In the genomic region with DNA sequence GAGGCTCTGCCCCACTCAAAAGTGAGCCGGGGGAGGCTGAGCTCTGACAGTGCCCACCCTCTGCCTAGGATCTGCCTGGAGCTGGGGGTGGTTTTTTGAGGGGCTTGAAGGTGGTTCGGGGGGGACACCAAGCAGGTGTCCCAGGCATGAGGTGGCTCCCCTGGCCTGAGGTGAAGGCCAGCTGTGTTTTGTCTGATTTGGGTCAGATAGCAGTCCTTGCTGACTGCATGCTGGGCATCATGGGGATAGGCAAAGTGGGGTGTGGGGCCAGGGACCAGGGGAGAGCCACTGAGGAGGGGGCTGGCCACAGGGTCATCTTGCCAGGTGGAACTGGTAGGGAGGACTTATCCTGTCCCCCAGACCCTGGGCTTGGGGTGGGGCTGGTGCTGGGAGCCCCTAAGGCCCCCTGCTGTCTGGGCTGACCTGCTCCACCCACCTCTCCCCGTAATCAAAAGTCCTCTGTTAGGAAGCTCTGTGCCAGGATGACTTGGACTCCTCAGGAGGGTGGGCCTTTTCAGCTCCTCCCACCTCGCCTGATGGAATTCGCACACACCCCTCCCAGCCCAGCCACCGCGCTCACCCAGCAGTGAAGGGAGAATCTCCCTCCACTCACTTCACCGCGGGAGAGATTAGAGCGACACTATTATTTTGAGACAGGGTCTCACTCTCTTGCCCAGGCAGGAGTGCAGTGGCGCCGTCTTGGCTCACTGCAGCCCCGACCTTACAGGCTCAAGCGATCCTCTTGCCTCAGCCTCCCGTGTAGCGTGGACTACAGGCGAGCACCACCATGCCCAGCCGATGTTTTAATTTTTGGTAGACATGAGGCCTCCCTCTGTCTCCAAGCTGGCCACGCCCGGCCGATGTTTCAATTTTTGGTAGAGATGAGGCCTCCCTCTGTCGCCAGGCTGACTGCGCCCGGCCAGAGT, we compare ENCODE assay signal across 12 cellular contexts. TPM values are rescaled to one million over a fixed set of nuclear protein-coding genes. Genes with fewer than 3 reads are reported as not detected.
A peak's percentile ranks its signal among the peaks of the same experiment; 100 is the strongest.
DNase-seq lines count a peak whose midpoint lies in the region; ATAC-seq and TF ChIP-seq lines count a peak whose summit lies in the region.
"Had no signal": no experiment of that assay in that cellular context is flagged by ENCODE, and none has a peak within 500 bp of the region (broad histone marks: within the 10 kb centered on the region; RNA-seq: fewer than 3 reads in every experiment).

No MANE protein-coding gene starts in this region.

- no peak overlapping the region for H3K4me3 ChIP-seq in CD8-positive, alpha-beta memory T cell (ENCODE audit: low read length)
- H3K4me3 ChIP-seq in HUES64 (ENCODE audit: low read length), result peak overlapping the region; percentile 62
- H3K4me3 ChIP-seq in esophagus squamous epithelium, result peak overlapping the region in 1 of 4 donors; percentile 57

- peaks cover 0 to 2% (median 0%) of the 10 kb centered on the region in 5 donors for H3K9me3 Mint-ChIP-seq in CD8-positive, alpha-beta memory T cell
- H3K9me3 Mint-ChIP-seq in chondrocyte (ENCODE audit: low read depth) (no peaks in the 10 kb centered on the region), mesothelial cell of epicardium (no peaks in the 10 kb centered on the region)
- H3K9me3 Mint-ChIP-seq: activated T-cell treated with anti-CD3 and anti-CD28 coated beads, Interleukin-2, amount 50 U/mL, for 4 hours had no signal

- peaks cover 22% of the 10 kb centered on the region for H3K27me3 ChIP-seq in CD8-positive, alpha-beta memory T cell (ENCODE audit: insufficient read depth, low read length, poor library complexity, severe bottlenecking)
- peaks cover 13% of the 10 kb centered on the region for H3K27me3 ChIP-seq in HUES64 (ENCODE audit: insufficient read depth, low read length)
- peaks cover 10 to 64% (median 26%) of the 10 kb centered on the region in 4 donors for H3K27me3 ChIP-seq in esophagus squamous epithelium

- H3K27me3 Mint-ChIP-seq in CD8-positive, alpha-beta memory T cell, result peaks cover 16 to 29% of the 10 kb centered on the region in 2 donors
- H3K27me3 Mint-ChIP-seq in chondrocyte (ENCODE audit: low read depth) (no peaks in the 10 kb centered on the region), mesothelial cell of epicardium (ENCODE audit: low read depth) (no peaks in the 10 kb centered on the region)

- peaks cover 10% of the 10 kb centered on the region for H3K4me1 ChIP-seq in CD8-positive, alpha-beta memory T cell (ENCODE audit: insufficient read depth, low read length)
- H3K4me1 ChIP-seq in HUES64 (ENCODE audit: insufficient read depth, low read length) (peaks cover 11% of the 10 kb centered on the region), esophagus squamous epithelium (peaks cover 36 to 59% (median 47%) of the 10 kb centered on the region in 3 donors)

- peaks cover 9 to 22% (median 10%) of the 10 kb centered on the region in 3 donors for H3K4me1 Mint-ChIP-seq in CD8-positive, alpha-beta memory T cell
- H3K4me1 Mint-ChIP-seq in chondrocyte (ENCODE audit: low read depth), result peaks cover 39% of the 10 kb centered on the region
- H3K4me1 Mint-ChIP-seq in mesothelial cell of epicardium, result peaks cover 34% of the 10 kb centered on the region

- peaks cover 0 to 28% (median 0%) of the 10 kb centered on the region in 3 donors for H3K36me3 Mint-ChIP-seq in CD8-positive, alpha-beta memory T cell
- H3K36me3 Mint-ChIP-seq in chondrocyte (ENCODE audit: low read depth) (peaks cover 7% of the 10 kb centered on the region), mesothelial cell of epicardium (peaks cover 5% of the 10 kb centered on the region)

- DNase-seq in CD8-positive, alpha-beta memory T cell, result no peak
- no peak for DNase-seq in chondrocyte (ENCODE audit: low spot score)
- peak in 1 of 2 experiments; percentile 68 for DNase-seq in mesothelial cell of epicardium (ENCODE audit: low spot score in 2 of 2, unreplicated experiment in 2 of 2)
- DNase-seq in hippocampal formation (lab: John Stamatoyannopoulos, UW), result no peak
- DNase-seq in NCI-H2081 (lab: John Stamatoyannopoulos, UW), result no peak
- DNase-seq in esophagus squamous epithelium (lab: John Stamatoyannopoulos, UW), result no peak
- DNase-seq: activated T-cell treated with anti-CD3 and anti-CD28 coated beads, Interleukin-2, amount 50 U/mL, for 4 hours; occipital lobe; Peyer's patch had no signal

- CTCF ChIA-PET in CD8-positive, alpha-beta memory T cell (lab: Charles Lee), result interaction anchor here (1.4 kb wide), 2 partner anchors 22 to 76 kb away, joined by 3 read pairs; no protein-coding TSS in a partner anchor

- intact Hi-C loops in esophagus squamous epithelium (cut with DNase I), result no loop called here

- peaks cover 10% of the 10 kb centered on the region for H3K36me3 ChIP-seq in CD8-positive, alpha-beta memory T cell (ENCODE audit: insufficient read depth, low read length)
- peaks cover 18% of the 10 kb centered on the region for H3K36me3 ChIP-seq in HUES64 (ENCODE audit: insufficient read depth, low read length)
- peaks cover 26 to 39% (median 32%) of the 10 kb centered on the region in 3 donors for H3K36me3 ChIP-seq in esophagus squamous epithelium

- no peaks in the 10 kb centered on the region for H3K9me3 ChIP-seq in CD8-positive, alpha-beta memory T cell (ENCODE audit: low read length)
- no peaks in the 10 kb centered on the region for H3K9me3 ChIP-seq in HUES64 (ENCODE audit: insufficient read depth, low read depth, low read length)
- no peaks in the 10 kb centered on the region for H3K9me3 ChIP-seq in esophagus squamous epithelium
- H3K9me3 ChIP-seq: Peyer's patch had no signal

- H3K4me3 Mint-ChIP-seq in CD8-positive, alpha-beta memory T cell, result peak overlapping the region; percentile 23 to 74 (median 34)
- peak overlapping the region; percentile 28 for H3K4me3 Mint-ChIP-seq in chondrocyte (ENCODE audit: unreplicated experiment)
- H3K4me3 Mint-ChIP-seq in mesothelial cell of epicardium, result peak overlapping the region; percentile 74
- H3K4me3 Mint-ChIP-seq: activated T-cell treated with anti-CD3 and anti-CD28 coated beads, Interleukin-2, amount 50 U/mL, for 4 hours had no signal

- TF ChIP-seq CTCF in chondrocyte (IDR thresholded peaks at IDR 0.05), result no peak
- TF ChIP-seq CTCF in mesothelial cell of epicardium (IDR thresholded peaks at IDR 0.05; ENCODE audit: unreplicated experiment), result no peak
- TF ChIP-seq CTCF in esophagus squamous epithelium (IDR thresholded peaks at IDR 0.05), result no peak

- POLR2A ChIA-PET in CD8-positive, alpha-beta memory T cell (lab: Charles Lee), result interaction anchor here (0.6 to 1.4 kb wide), 3 partner anchors 10 to 107 kb away, joined by 3 to 4 read pairs (median 3); a partner anchor contains a TSS

- H3K27ac ChIP-seq in CD8-positive, alpha-beta memory T cell (ENCODE audit: low read depth, low read length), result no peak overlapping the region
- H3K27ac ChIP-seq in HUES64 (ENCODE audit: low read depth, low read length) (peak overlapping the region; percentile 71; the same call in 1 of the 2 replicates), esophagus squamous epithelium (no peak overlapping the region)
- H3K27ac ChIP-seq: Peyer's patch had no signal

- ATAC-seq in GM21367 (IDR thresholded peaks at IDR 0.05; ENCODE audit: unreplicated experiment), result no peak

- H3K27ac Mint-ChIP-seq in CD8-positive, alpha-beta memory T cell, result peak overlapping the region in 3 of 8 donors; percentile 5 to 43 (median 16)
- H3K27ac Mint-ChIP-seq in chondrocyte (ENCODE audit: unreplicated experiment) (peak overlapping the region; percentile 63), mesothelial cell of epicardium (peak overlapping the region; percentile 93)

- TF ChIP-seq POLR2A in esophagus squamous epithelium (IDR thresholded peaks at IDR 0.05), result no peak

- peak overlapping the region; percentile 55; the same call in 1 of the 2 replicates for H3K9ac ChIP-seq in HUES64 (ENCODE audit: low read depth, low read length)

- WGBS in HUES64, result 10% methylated on average over 24 of the region's 24 CpGs
- 28 to 37% methylated on average over 11 to 14 of the region's 24 CpGs for WGBS in esophagus squamous epithelium, 2 donors

RNA-seq across cellular contexts. Expression of a gene that starts 1.5 kb away (rescaled TPM):
- not detected for total RNA-seq in CD8-positive, alpha-beta memory T cell
- not detected for polyA plus RNA-seq in CD8-positive, alpha-beta memory T cell
- polyA plus RNA-seq in HUES64 (2013, experiment 1 of 2), result 37.3 TPM
- 34.6 TPM for polyA plus RNA-seq in HUES64 (2013, experiment 2 of 2)
- total RNA-seq in chondrocyte, result 8.6 to 11.3 TPM (median 8.9 TPM) in 3 replicates
- total RNA-seq in mesothelial cell of epicardium, result 573 to 576 TPM (median 576 TPM) in 3 replicates
- total RNA-seq in esophagus squamous epithelium, result 1 to 10 TPM in 2 of 4 donors, not detected in 2; 2.2 to 2.3 TPM
- total RNA-seq: H4 had no signal

RNA-seq across cellular contexts. Expression of a gene that starts 10.7 kb away (rescaled TPM):
- 10 to 100 TPM; 45.7 to 47.9 TPM for total RNA-seq in CD8-positive, alpha-beta memory T cell
- 64.2 TPM for polyA plus RNA-seq in CD8-positive, alpha-beta memory T cell
- polyA plus RNA-seq in HUES64 (2013, experiment 1 of 2), result 12.8 TPM
- polyA plus RNA-seq in HUES64 (2013, experiment 2 of 2), result 15.0 TPM
- 31.5 to 32.2 TPM (median 31.8 TPM) in 3 replicates for total RNA-seq in chondrocyte
- 56.2 to 58.4 TPM (median 56.5 TPM) in 3 replicates for total RNA-seq in mesothelial cell of epicardium
- total RNA-seq in esophagus squamous epithelium, result 10 to 100 TPM; 19.1 to 41.4 (median 27.3) TPM

RNA-seq across cellular contexts. Expression of a gene that starts 19.1 kb away (rescaled TPM):
- total RNA-seq in CD8-positive, alpha-beta memory T cell, result 10 to 100 TPM; 14.8 TPM
- 10.7 TPM for polyA plus RNA-seq in CD8-positive, alpha-beta memory T cell
- polyA plus RNA-seq in HUES64 (2013, experiment 1 of 2), result 12.9 TPM
- polyA plus RNA-seq in HUES64 (2013, experiment 2 of 2), result 15.5 TPM
- 9.5 to 10.4 TPM (median 10.3 TPM) in 3 replicates for total RNA-seq in chondrocyte
- total RNA-seq in mesothelial cell of epicardium, result 18.4 to 20.8 TPM (median 20.4 TPM) in 3 replicates
- total RNA-seq in esophagus squamous epithelium, result 10 to 100 TPM in 1 of 4 donors, 1 to 10 TPM in 3; 5.7 to 10.1 (median 9.8) TPM

RNA-seq across cellular contexts. Expression of a gene that starts 46.3 kb away (rescaled TPM):
- total RNA-seq in CD8-positive, alpha-beta memory T cell, result 1 to 10 TPM; 4.6 to 6.2 TPM
- polyA plus RNA-seq in CD8-positive, alpha-beta memory T cell, result 1.4 TPM
- 10.8 TPM for polyA plus RNA-seq in HUES64 (2013, experiment 1 of 2)
- 16.0 TPM for polyA plus RNA-seq in HUES64 (2013, experiment 2 of 2)
- total RNA-seq in chondrocyte, result 12.7 to 20.0 TPM (median 13.0 TPM) in 3 replicates
- 12.0 to 12.6 TPM (median 12.2 TPM) in 3 replicates for total RNA-seq in mesothelial cell of epicardium
- total RNA-seq in esophagus squamous epithelium, result 1 to 10 TPM; 5.2 to 8.4 (median 7.2) TPM

Comparison
In these comparisons a context has a peak if more than half of its experiments do, and no peak if none do; other contexts are left out.
1. RNA of a gene that starts 1.5 kb away (total RNA-seq): 573 to 576 TPM in mesothelial cell of epicardium; 8.6 to 11.3 TPM in chondrocyte, 2.2 to 2.3 TPM in esophagus squamous epithelium and not detected in CD8-positive, alpha-beta memory T cell; every median in the first group is over 10 times any median in the second.
2. Peak in every context shown above with its lines, with median percentiles within 50 percentile points of each other: H3K4me3 Mint-ChIP-seq.